Comparison of ENCODE assay signal across 8 cellular contexts in the genomic region with DNA sequence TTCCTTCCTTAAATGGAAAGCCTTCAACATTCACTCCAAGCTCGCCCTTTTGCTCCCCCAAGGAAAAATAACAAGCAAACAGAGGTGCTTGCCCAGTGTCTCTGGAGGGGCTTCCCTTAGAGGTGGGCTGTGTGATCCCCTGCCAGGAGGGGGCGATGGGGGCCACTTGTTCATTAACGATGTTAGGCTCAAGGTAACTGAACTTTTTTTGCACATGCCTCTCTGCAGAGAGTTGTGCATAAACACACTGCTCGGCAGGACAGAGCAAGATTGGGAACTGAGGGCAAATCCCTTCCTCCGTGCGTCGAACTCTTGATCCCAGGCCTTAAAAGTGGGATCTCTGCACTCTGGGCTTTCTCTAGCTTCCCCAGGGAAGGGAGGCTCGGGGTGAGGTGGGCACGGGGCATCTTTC. TPM values are rescaled to one million over a fixed set of nuclear protein-coding genes. Genes with fewer than 3 reads are reported as not detected.
DNase-seq lines count a peak whose midpoint lies in the region; ATAC-seq and TF ChIP-seq lines count a peak whose summit lies in the region.

No MANE protein-coding gene starts in this region.

- peak overlapping the region; percentile 97 for H3K18ac ChIP-seq in IMR-90 (ENCODE audit: low read depth, low read length)

- TF ChIP-seq POLR2A in IMR-90 (IDR thresholded peaks at IDR 0.05; ENCODE audit: low read depth, low read length) = no peak

- H3K79me1 ChIP-seq in IMR-90 (ENCODE audit: low read depth in 1 of 2, low read length in 2 of 2) = peaks cover 9 to 58% of the 10 kb centered on the region in 2 experiments; a peak in 3 of 4 replicates

- dilution Hi-C loops in IMR-90 (cut with HindIII; ENCODE audit: low sequenced_read_pairs, unreplicated experiment) = no loop called here

- peak overlapping the region; percentile 100 for H2AK9ac ChIP-seq in IMR-90 (replicated peaks; ENCODE audit: low read depth, low read length, poor library complexity)

- peak overlapping the region; percentile 81 for H4K5ac ChIP-seq in IMR-90 (ENCODE audit: low read depth, low read length)

- no peak for TF ChIP-seq RAD21 in IMR-90 (IDR thresholded peaks at IDR 0.05; ENCODE audit: low read length)

- H3K56ac ChIP-seq in IMR-90 (ENCODE audit: extremely low read depth, insufficient read depth, low read length) = peak overlapping the region; percentile 98

- BruUV-seq in IMR-90 (replicated peaks; lab: Mats Ljungman, UMichigan) = no TSS peak

- H4K91ac ChIP-seq in IMR-90 (ENCODE audit: insufficient read depth, low read depth, low read length) = peak overlapping the region; percentile 100

- peak overlapping the region; percentile 56 to 64 (median 58) for H3K4me3 Mint-ChIP-seq in nephron

- peaks cover 2% of the 10 kb centered on the region; the same call in 1 of the 2 replicates for H3K36me3 ChIP-seq in IMR-90 (ENCODE audit: control insufficient read depth, insufficient read depth, low read length)
- no peaks in the 10 kb centered on the region for H3K36me3 ChIP-seq in effector memory CD4-positive, alpha-beta T cell (ENCODE audit: control insufficient read depth, insufficient read depth, low read length)

- peak overlapping the region; percentile 68 for H2AFZ ChIP-seq in IMR-90 (replicated peaks; ENCODE audit: low read length, poor library complexity)

- H3K27ac Mint-ChIP-seq in nephron = peak overlapping the region; percentile 99 to 100 (median 100)

- no peaks in the 10 kb centered on the region; the same call in 1 of the 2 replicates for H4K20me1 ChIP-seq in IMR-90 (ENCODE audit: insufficient read depth, low read length)

- H3K9ac ChIP-seq in IMR-90 (ENCODE audit: low read depth, low read length) = peak overlapping the region; percentile 83

- peak overlapping the region; percentile 99 for H3K23ac ChIP-seq in IMR-90 (ENCODE audit: low read depth, low read length)

- WGBS in IMR-90 (ENCODE audit: extremely low coverage in 2 of 2, insufficient read length in 1 of 2), 2 experiments = 23% methylated on average over 4 of the region's 9 CpGs; no CpG with 5 or more reads in 1 of the 2 experiments

- peak overlapping the region; percentile 100 for H2BK120ac ChIP-seq in IMR-90 (ENCODE audit: low read depth, low read length)

- CTCF ChIA-PET in IMR-90 (lab: Yijun Ruan, JAX) = interaction anchor here (1.9 kb wide), 1 partner anchor 198 kb away, joined by 4 read pairs; no protein-coding TSS in a partner anchor

- peaks cover 79% of the 10 kb centered on the region for H3K4me1 Mint-ChIP-seq in nephron

- peak overlapping the region; percentile 99 for H2BK5ac ChIP-seq in IMR-90 (ENCODE audit: low read depth, low read length, poor library complexity, severe bottlenecking)

- H3K9me1 ChIP-seq in IMR-90 (ENCODE audit: insufficient read depth, low read length) = peaks cover 34% of the 10 kb centered on the region

- peak overlapping the region; percentile 99 for H3K27ac ChIP-seq in IMR-90 (ENCODE audit: insufficient read depth, low read length)
- H3K27ac ChIP-seq in effector memory CD4-positive, alpha-beta T cell (ENCODE audit: insufficient read depth, low read length, poor library complexity, severe bottlenecking) = no peak overlapping the region

- no peaks in the 10 kb centered on the region for H3K9me3 Mint-ChIP-seq in nephron

- intact Hi-C loops in IMR-90 (cut with micrococcal nuclease) = loop anchor here (2.0 to 10.0 kb wide), 2 partner anchors 98 to 386 kb away; a partner anchor contains a TSS

- peak overlapping the region; percentile 39 for H3K4me2 ChIP-seq in IMR-90 (ENCODE audit: low read depth, low read length)

- DNase-seq in AG10803 (ENCODE audit: low read depth) (no peak), IMR-90 (no peak), choroid plexus epithelial cell (ENCODE audit: low read depth) (no peak), cerebellar cortex (ENCODE audit: low spot score) (no peak), G401 (ENCODE audit: low spot score) (no peak)
- no peak for DNase-seq in effector memory CD4-positive, alpha-beta T cell

- H3K36me3 Mint-ChIP-seq in nephron (ENCODE audit: low read depth) = peaks cover 8% of the 10 kb centered on the region

- peak overlapping the region; percentile 99 for H3K14ac ChIP-seq in IMR-90 (replicated peaks; ENCODE audit: low read depth, low read length)

- H4K8ac ChIP-seq in IMR-90 (ENCODE audit: low read depth in 2 of 2, low read length in 2 of 2) = peak overlapping the region; percentile 99 to 100

- in situ Hi-C loops in IMR-90 (cut with MboI; ENCODE audit: low sequenced_read_pairs) (loop anchor here (5.0 to 10.0 kb wide), 2 partner anchors 198 to 296 kb away; no protein-coding TSS in a partner anchor), G401 (cut with HindIII; ENCODE audit: low sequenced_read_pairs) (loop anchor here (5.0 kb wide), 1 partner anchor 98 kb away; a partner anchor contains a TSS)

- peak overlapping the region; percentile 100; the same call in 2 of the 3 replicates for H2BK15ac ChIP-seq in IMR-90 (ENCODE audit: low read depth, low read length)

- ATAC-seq in IMR-90 (ENCODE audit: low read depth) = peak; percentile 7
- no peak for ATAC-seq in GM21825 (IDR thresholded peaks at IDR 0.05; ENCODE audit: unreplicated experiment)

- peak; percentile 30 for TF ChIP-seq CTCF in AG10803 (conservative IDR thresholded peaks at IDR 0.05; ENCODE audit: low read length)
- 0 out of 2 replicates have a peak, but pooled peaks have one; percentile 20 for TF ChIP-seq CTCF in IMR-90 (conservative IDR thresholded peaks at IDR 0.05; ENCODE audit: low read depth, low read length)
- peak; percentile 47 for TF ChIP-seq CTCF in choroid plexus epithelial cell (conservative IDR thresholded peaks at IDR 0.05; ENCODE audit: low read depth, low read length)
- TF ChIP-seq CTCF in nephron (IDR thresholded peaks at IDR 0.05; ENCODE audit: unreplicated experiment in 3 of 3) = peak in 1 of 3 experiments; percentile 17

- H3K4me1 ChIP-seq in IMR-90 (ENCODE audit: control insufficient read depth, insufficient read depth, low read length) = peaks cover 59% of the 10 kb centered on the region
- H3K4me1 ChIP-seq in effector memory CD4-positive, alpha-beta T cell (ENCODE audit: control insufficient read depth, insufficient read depth, low read length, poor library complexity, severe bottlenecking) = no peaks in the 10 kb centered on the region

- POLR2A ChIA-PET in IMR-90 (lab: Charles Lee; ENCODE audit: unreplicated experiment) = interaction anchor here (0.8 to 4.2 kb wide), 4 partner anchors 16 to 554 kb away, joined by 3 to 17 read pairs (median 5); a partner anchor contains a TSS

- peak overlapping the region; percentile 98 for H2BK20ac ChIP-seq in IMR-90 (ENCODE audit: low read depth, low read length)

- H3K27me3 ChIP-seq in IMR-90 (ENCODE audit: control insufficient read depth, insufficient read depth, low read length) = no peaks in the 10 kb centered on the region
- H3K27me3 ChIP-seq in effector memory CD4-positive, alpha-beta T cell (replicated peaks; ENCODE audit: control insufficient read depth, insufficient read depth, low read length, poor library complexity, severe bottlenecking) = no peaks in the 10 kb centered on the region

- peak overlapping the region; percentile 100 for H3K4ac ChIP-seq in IMR-90 (ENCODE audit: low read depth, low read length)

- H3K9me3 ChIP-seq in IMR-90 (ENCODE audit: control insufficient read depth, insufficient read depth, low read length) = no peaks in the 10 kb centered on the region
- H3K9me3 ChIP-seq in effector memory CD4-positive, alpha-beta T cell (ENCODE audit: control insufficient read depth, low read length) = no peaks in the 10 kb centered on the region

- H2AK5ac ChIP-seq in IMR-90 (ENCODE audit: low read depth, low read length) = peak overlapping the region; percentile 100

- no peaks in the 10 kb centered on the region for H3K27me3 Mint-ChIP-seq in nephron (ENCODE audit: low read depth)

- H3K4me3 ChIP-seq in AG10803 (ENCODE audit: low read length) (peak overlapping the region; percentile 24), IMR-90 (ENCODE audit: insufficient read depth, low read depth, low read length) (no peak overlapping the region), choroid plexus epithelial cell (ENCODE audit: low read depth, low read length) (no peak overlapping the region)
- no peak overlapping the region for H3K4me3 ChIP-seq in effector memory CD4-positive, alpha-beta T cell (ENCODE audit: insufficient read depth, low read depth, low read length, poor library complexity, severe bottlenecking)

TF ChIP-seq in IMR-90, 13 proteins besides CTCF, POLR2A, EP300 and RAD21 (continues in another document):
- TF ChIP-seq CHD1 (IDR thresholded peaks at IDR 0.05; ENCODE audit: low read depth, low read length) (no peak), MXI1 (IDR thresholded peaks at IDR 0.05; ENCODE audit: borderline replicate concordance, low read depth, low read length) (no peak), SMC3 (IDR thresholded peaks at IDR 0.05; ENCODE audit: low read depth, low read length) (no peak), NFE2L2 (IDR thresholded peaks at IDR 0.05; ENCODE audit: low read depth, low read length) (no peak), BHLHE40 (IDR thresholded peaks at IDR 0.05; ENCODE audit: low read depth, low read length) (no peak)

RNA-seq across cellular contexts. Expression of a gene that starts 15.5 kb away (rescaled TPM):
- total RNA-seq in IMR-90 (2012; rRNA removed) = 6.5 and 7.5 TPM in 2 replicates
- 29.2 TPM in 2 replicates for polyA plus RNA-seq in IMR-90 (2012; rRNA removed)
- 17.3 and 46.5 TPM in 2 replicates for polyA plus RNA-seq in IMR-90 (2012; cell fraction: cytosol; rRNA removed)
- 42.7 and 138 TPM in 2 replicates for polyA plus RNA-seq in IMR-90 (2012; cell fraction: nucleus; rRNA removed; ENCODE audit: low replicate concordance)
- total RNA-seq in G401 (2014; rRNA removed; shearing (Covaris generic)) = 49.3 and 83.0 TPM in 2 replicates

RNA-seq across cellular contexts. Expression of a gene that starts 32.2 kb away (rescaled TPM):
- total RNA-seq in IMR-90 (2012; rRNA removed) = 0.56 and 0.72 TPM in 2 replicates
- 1.4 and 2.9 TPM in 2 replicates for polyA plus RNA-seq in IMR-90 (2012; rRNA removed)
- 1.4 and 2.6 TPM in 2 replicates for polyA plus RNA-seq in IMR-90 (2012; cell fraction: cytosol; rRNA removed)
- polyA plus RNA-seq in IMR-90 (2012; cell fraction: nucleus; rRNA removed; ENCODE audit: low replicate concordance) = 1.5 and 3.3 TPM in 2 replicates
- 3.5 and 4.4 TPM in 2 replicates for total RNA-seq in G401 (2014; rRNA removed; shearing (Covaris generic))

RNA-seq across cellular contexts. Expression of a gene that starts 41.4 kb away (rescaled TPM):
- total RNA-seq in IMR-90 (2012; rRNA removed) = 9.7 and 10.6 TPM in 2 replicates
- 44.0 and 46.6 TPM in 2 replicates for polyA plus RNA-seq in IMR-90 (2012; rRNA removed)
- polyA plus RNA-seq in IMR-90 (2012; cell fraction: cytosol; rRNA removed) = 32.3 and 40.6 TPM in 2 replicates
- 76.9 and 130 TPM in 2 replicates for polyA plus RNA-seq in IMR-90 (2012; cell fraction: nucleus; rRNA removed; ENCODE audit: low replicate concordance)
- total RNA-seq in G401 (2014; rRNA removed; shearing (Covaris generic)) = 11.9 and 19.2 TPM in 2 replicates

RNA-seq across cellular contexts. Expression of a gene that starts 46.4 kb away (rescaled TPM):
- 37.5 and 37.8 TPM in 2 replicates for total RNA-seq in IMR-90 (2012; rRNA removed)
- 45.5 and 45.6 TPM in 2 replicates for polyA plus RNA-seq in IMR-90 (2012; rRNA removed)
- polyA plus RNA-seq in IMR-90 (2012; cell fraction: cytosol; rRNA removed) = 17.2 and 19.2 TPM in 2 replicates
- 115 and 123 TPM in 2 replicates for polyA plus RNA-seq in IMR-90 (2012; cell fraction: nucleus; rRNA removed; ENCODE audit: low replicate concordance)
- total RNA-seq in G401 (2014; rRNA removed; shearing (Covaris generic)) = 14.1 and 44.7 TPM in 2 replicates

RNA-seq across cellular contexts. Expression of a gene that starts 57.0 kb away (rescaled TPM):
- total RNA-seq in IMR-90 (2012; rRNA removed) = 5.6 and 8.9 TPM in 2 replicates
- 9.8 and 11.1 TPM in 2 replicates for polyA plus RNA-seq in IMR-90 (2012; rRNA removed)
- polyA plus RNA-seq in IMR-90 (2012; cell fraction: cytosol; rRNA removed) = 2.9 and 5.3 TPM in 2 replicates
- 6.5 and 20.3 TPM in 2 replicates for polyA plus RNA-seq in IMR-90 (2012; cell fraction: nucleus; rRNA removed; ENCODE audit: low replicate concordance)
- 6.2 and 14.9 TPM in 2 replicates for total RNA-seq in G401 (2014; rRNA removed; shearing (Covaris generic))
